25 cellular contexts compared by ENCODE assay signal in the genomic region with DNA sequence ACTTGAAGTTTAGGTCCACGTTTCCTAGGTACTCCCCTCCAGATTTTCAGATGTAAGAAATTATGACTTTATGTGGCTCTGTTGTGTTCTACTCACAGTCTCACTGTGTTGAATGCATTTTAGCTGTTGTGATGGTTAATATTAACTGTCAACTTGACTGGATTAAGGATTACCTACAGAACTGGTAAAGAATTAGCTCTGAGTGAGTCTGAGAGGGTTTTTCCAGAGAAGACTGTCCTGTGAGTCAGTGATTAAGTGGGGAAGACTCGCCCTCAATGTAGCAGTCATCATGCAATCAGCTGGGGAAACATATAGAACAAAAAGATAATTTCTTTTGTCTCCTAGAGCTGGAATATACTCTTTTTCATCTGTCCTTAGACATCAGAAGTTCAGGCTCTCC.
"Had no signal": no experiment of that assay in that cellular context is flagged by ENCODE, and none has a peak within 500 bp of the region (broad histone marks: within the 10 kb centered on the region; RNA-seq: fewer than 3 reads in every experiment).

No MANE protein-coding gene starts in this region.

- H3K9me3 Mint-ChIP-seq: stimulated activated naive CD8-positive, alpha-beta T cell treated with anti-CD3 and anti-CD28 coated beads, Interleukin-15, Interleukin-2, amounts not matched to agents 100 ng/mL and 50 ng/mL, for 24 hours had no signal

- H3K27me3 ChIP-seq: gastrocnemius medialis, heart right ventricle, neutrophil, pancreas, right lobe of liver, tibial nerve, upper lobe of right lung, uterus had no signal

- H3K36me3 ChIP-seq: gastrocnemius medialis, heart right ventricle, lower lobe of right lung, neutrophil, pancreas, right lobe of liver, thoracic aorta, tibial nerve, upper lobe of right lung, uterus had no signal

- DNase-seq: dorsolateral prefrontal cortex; effector CD4-positive, alpha-beta T cell; foreskin fibroblast; gastrocnemius medialis; heart right ventricle; hippocampal formation; immature natural killer cell; islet precursor cell; left cardiac atrium; left ventricle myocardium superior; lower lobe of right lung; natural killer cell; pancreas; right lobe of liver; small intestine; stimulated activated CD4-positive, alpha-beta T cell treated with anti-CD3 and anti-CD28 coated beads, Interleukin-15, amount 100 ng/mL, for 24 hours; stimulated activated CD4-positive, alpha-beta T cell treated with anti-CD3 and anti-CD28 coated beads, Interleukin-2, amount 100 ng/mL, for 48 hours; stimulated activated naive B cell treated with anti-CD40 and anti-IgM and Interleukin-4, amounts not matched to agents 10 μg/mL and 1 μg/mL and 100 μg/mL, for 72 hours; upper lobe of right lung; uterus had no signal

- H3K27ac Mint-ChIP-seq: immature natural killer cell; natural killer cell; stimulated activated naive B cell treated with anti-CD40 and anti-IgM and Interleukin-4, amounts not matched to agents 10 μg/mL and 1 μg/mL and 100 μg/mL, for 72 hours; stimulated activated naive CD8-positive, alpha-beta T cell treated with anti-CD3 and anti-CD28 coated beads, Interleukin-15, Interleukin-2, amounts not matched to agents 100 ng/mL and 50 ng/mL, for 24 hours had no signal

- H3K4me3 ChIP-seq: dorsolateral prefrontal cortex, gastrocnemius medialis, heart right ventricle, lower lobe of right lung, pancreas, right lobe of liver, thoracic aorta, tibial nerve, upper lobe of right lung, uterus had no signal

- H3K4me1 Mint-ChIP-seq: immature natural killer cell; natural killer cell; neural crest cell; stimulated activated naive B cell treated with anti-CD40 and anti-IgM and Interleukin-4, amounts not matched to agents 10 μg/mL and 1 μg/mL and 100 μg/mL, for 72 hours had no signal

- H3K4me3 Mint-ChIP-seq: immature natural killer cell; natural killer cell; neural crest cell; stimulated activated naive B cell treated with anti-CD40 and anti-IgM and Interleukin-4, amounts not matched to agents 10 μg/mL and 1 μg/mL and 100 μg/mL, for 72 hours; stimulated activated naive CD8-positive, alpha-beta T cell treated with anti-CD3 and anti-CD28 coated beads, Interleukin-15, Interleukin-2, amounts not matched to agents 100 ng/mL and 50 ng/mL, for 24 hours had no signal

- FAIRE-seq: small intestine had no signal

- H3K36me3 Mint-ChIP-seq: immature natural killer cell; natural killer cell; stimulated activated naive B cell treated with anti-CD40 and anti-IgM and Interleukin-4, amounts not matched to agents 10 μg/mL and 1 μg/mL and 100 μg/mL, for 72 hours had no signal

- H3K27me3 Mint-ChIP-seq: stimulated activated naive B cell treated with anti-CD40 and anti-IgM and Interleukin-4, amounts not matched to agents 10 μg/mL and 1 μg/mL and 100 μg/mL, for 72 hours; stimulated activated naive CD8-positive, alpha-beta T cell treated with anti-CD3 and anti-CD28 coated beads, Interleukin-15, Interleukin-2, amounts not matched to agents 100 ng/mL and 50 ng/mL, for 24 hours had no signal
